Comparison of ENCODE assay signal across 21 cellular contexts in the genomic region with DNA sequence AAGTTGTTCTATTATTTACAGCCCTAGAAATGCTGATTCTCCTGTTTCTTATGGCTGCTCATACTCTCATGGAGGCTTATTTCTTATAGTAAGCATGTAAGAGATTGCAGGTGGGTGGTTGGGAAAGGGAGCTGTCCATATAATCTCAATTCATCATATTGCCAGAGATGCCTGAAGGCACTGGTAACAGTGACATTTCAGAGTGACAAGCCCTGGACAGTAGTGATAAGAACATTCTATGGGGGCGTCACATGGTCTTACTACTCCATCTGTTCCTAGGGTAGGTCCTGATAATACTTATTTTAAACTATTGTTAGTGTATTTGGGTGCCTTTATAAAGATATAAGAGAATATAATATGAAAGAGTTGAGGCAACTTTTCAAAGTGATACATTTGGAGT.
"Had no signal": no experiment of that assay in that cellular context is flagged by ENCODE, and none has a peak within 500 bp of the region (broad histone marks: within the 10 kb centered on the region; RNA-seq: fewer than 3 reads in every experiment).

No MANE protein-coding gene starts in this region.

- H3K27me3 Mint-ChIP-seq: activated CD4-positive, alpha-beta T cell treated with anti-CD3 and anti-CD28 coated beads, Interleukin-2, amount 10 ng/mL, durations not matched to agents 24 days and 14 days; activated T-cell treated with anti-CD3 and anti-CD28 coated beads, Interleukin-2, amount 50 U/mL, for 24 hours; stimulated activated memory B cell treated with anti-CD40 and anti-IgM and Interleukin-4, amounts not matched to agents 10 μg/mL and 1 μg/mL and 100 μg/mL, for 72 hours had no signal

- H3K27ac ChIP-seq: esophagus squamous epithelium, heart right ventricle, left ventricle myocardium inferior, spleen, testis, upper lobe of left lung had no signal

- DNase-seq: activated CD4-positive, CD25-positive, alpha-beta regulatory T cell; activated CD8-positive, alpha-beta T cell treated with anti-CD3 and anti-CD28 coated beads, Interleukin-2, amount 10 ng/mL, durations not matched to agents 7 days and 5 days; activated naive CD4-positive, alpha-beta T cell treated with Interleukin-2 at 50 U/mL for 16 hours; activated T-cell treated with anti-CD3 and anti-CD28 coated beads, Interleukin-2, amount 50 U/mL, for 24 hours; effector CD4-positive, alpha-beta T cell; esophagus squamous epithelium; heart right ventricle; kidney glomerular epithelial cell; left ventricle myocardium inferior; mammary epithelial cell; midbrain; retina; spleen; stimulated activated CD4-positive, alpha-beta T cell treated with anti-CD3 and anti-CD28 coated beads, Interleukin-4, amount 100 ng/mL, for 4 hours; T-helper 9 cell; testis; upper lobe of left lung had no signal

- H3K4me1 Mint-ChIP-seq: activated CD4-positive, alpha-beta T cell treated with anti-CD3 and anti-CD28 coated beads, Interleukin-2, amount 10 ng/mL, durations not matched to agents 24 days and 14 days; neural crest cell; stimulated activated memory B cell treated with anti-CD40 and anti-IgM and Interleukin-4, amounts not matched to agents 10 μg/mL and 1 μg/mL and 100 μg/mL, for 72 hours had no signal

- H3K9me3 Mint-ChIP-seq: activated CD4-positive, alpha-beta T cell treated with anti-CD3 and anti-CD28 coated beads, Interleukin-2, amount 10 ng/mL, durations not matched to agents 24 days and 14 days; activated T-helper 2 cell treated with anti-CD3 and anti-CD28 coated beads, Interferon-gamma antibody, Interleukin-2, Interleukin-4, amounts not matched to agents 10 μg/mL and 5 μg/mL and 100 μg/mL, durations not matched to agents 14 hours and 24 hours and 36 hours; neural crest cell; stimulated activated memory B cell treated with anti-CD40 and anti-IgM and Interleukin-4, amounts not matched to agents 10 μg/mL and 1 μg/mL and 100 μg/mL, for 72 hours had no signal

- H3K4me3 ChIP-seq: esophagus squamous epithelium, heart right ventricle, left ventricle myocardium inferior, spleen, testis, upper lobe of left lung had no signal

- ATAC-seq: activated CD8-positive, alpha-beta T cell treated with anti-CD3 and anti-CD28 coated beads, Interleukin-2, amount 10 ng/mL, durations not matched to agents 7 days and 5 days; heart right ventricle had no signal

- H3K4me3 Mint-ChIP-seq: activated CD4-positive, alpha-beta T cell treated with anti-CD3 and anti-CD28 coated beads, Interleukin-2, amount 10 ng/mL, durations not matched to agents 24 days and 14 days; activated CD8-positive, alpha-beta T cell treated with anti-CD3 and anti-CD28 coated beads, Interleukin-2, amount 10 ng/mL, durations not matched to agents 7 days and 5 days; activated T-cell treated with anti-CD3 and anti-CD28 coated beads, Interleukin-2, amount 50 U/mL, for 24 hours; neural crest cell; stimulated activated memory B cell treated with anti-CD40 and anti-IgM and Interleukin-4, amounts not matched to agents 10 μg/mL and 1 μg/mL and 100 μg/mL, for 72 hours had no signal

- H3K27ac Mint-ChIP-seq: activated CD4-positive, alpha-beta T cell treated with anti-CD3 and anti-CD28 coated beads, Interleukin-2, amount 10 ng/mL, durations not matched to agents 24 days and 14 days; activated CD8-positive, alpha-beta T cell treated with anti-CD3 and anti-CD28 coated beads, Interleukin-2, amount 10 ng/mL, durations not matched to agents 7 days and 5 days; activated T-cell treated with anti-CD3 and anti-CD28 coated beads, Interleukin-2, amount 50 U/mL, for 24 hours; activated T-helper 2 cell treated with anti-CD3 and anti-CD28 coated beads, Interferon-gamma antibody, Interleukin-2, Interleukin-4, amounts not matched to agents 10 μg/mL and 5 μg/mL and 100 μg/mL, durations not matched to agents 14 hours and 24 hours and 36 hours; stimulated activated memory B cell treated with anti-CD40 and anti-IgM and Interleukin-4, amounts not matched to agents 10 μg/mL and 1 μg/mL and 100 μg/mL, for 72 hours had no signal

- H3K9me3 ChIP-seq: esophagus squamous epithelium, left ventricle myocardium inferior, spleen, testis, upper lobe of left lung had no signal

- H3K36me3 ChIP-seq: esophagus squamous epithelium, heart right ventricle, left ventricle myocardium inferior, spleen, upper lobe of left lung had no signal

- H3K4me1 ChIP-seq: esophagus squamous epithelium, heart right ventricle, left ventricle myocardium inferior, testis, upper lobe of left lung had no signal

- H3K36me3 Mint-ChIP-seq: stimulated activated memory B cell treated with anti-CD40 and anti-IgM and Interleukin-4, amounts not matched to agents 10 μg/mL and 1 μg/mL and 100 μg/mL, for 72 hours had no signal

- H3K27me3 ChIP-seq: esophagus squamous epithelium, heart right ventricle, spleen, testis, upper lobe of left lung had no signal
